29 cellular contexts compared by ENCODE assay signal in the genomic region with DNA sequence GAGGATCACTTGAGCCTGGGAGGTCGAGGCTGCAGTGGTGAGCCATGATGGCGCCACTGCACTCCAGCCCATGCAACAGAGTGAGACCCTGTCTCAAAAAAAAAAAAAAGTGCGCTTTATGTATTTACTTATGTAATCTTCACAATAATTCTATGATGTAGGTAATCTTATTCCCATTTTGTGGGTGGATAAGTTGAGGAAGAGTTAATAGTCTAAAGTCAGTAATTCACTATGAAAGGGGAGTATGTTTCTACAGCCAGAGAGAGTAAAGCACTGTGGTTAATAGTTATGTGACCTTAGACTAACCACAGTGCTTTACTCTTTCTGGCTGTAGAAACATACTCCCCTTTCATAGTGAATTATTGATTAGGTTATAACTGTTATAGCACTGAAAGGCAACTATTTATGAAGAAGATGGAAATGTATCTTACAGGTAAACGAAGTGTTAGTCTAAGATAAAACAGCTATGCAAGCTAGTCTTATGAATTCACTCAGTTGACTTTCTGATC. TPM values are rescaled to one million over a fixed set of nuclear protein-coding genes. Genes with fewer than 3 reads are reported as not detected.
DNase-seq lines count a peak whose midpoint lies in the region; ATAC-seq, FAIRE-seq and TF ChIP-seq lines count a peak whose summit lies in the region.
"Had no signal": no experiment of that assay in that cellular context is flagged by ENCODE, and none has a peak within 500 bp of the region (broad histone marks: within the 10 kb centered on the region; RNA-seq: fewer than 3 reads in every experiment).

No MANE protein-coding gene starts in this region.

- H3K4me1 Mint-ChIP-seq in CD4-positive, alpha-beta memory T cell = peaks cover 0 to 5% (median 2%) of the 10 kb centered on the region in 4 donors

- no peak overlapping the region for H2AFZ ChIP-seq in OCI-LY3 (ENCODE audit: low read depth, low read length)

- H3K36me3 ChIP-seq in OCI-LY3 (replicated peaks; ENCODE audit: low read depth, low read length) = peaks cover 67% of the 10 kb centered on the region
- no peaks in the 10 kb centered on the region for H3K36me3 ChIP-seq in ovary
- H3K36me3 ChIP-seq in CD4-positive, alpha-beta memory T cell (ENCODE audit: insufficient read depth, low read length) = peaks cover 84% of the 10 kb centered on the region

- H3K9me3 Mint-ChIP-seq in CD4-positive, alpha-beta memory T cell = no peaks in the 10 kb centered on the region
- H3K9me3 Mint-ChIP-seq: activated CD4-positive, alpha-beta T cell treated with anti-CD3 and anti-CD28 coated beads, Interleukin-2, amount 10 ng/mL, durations not matched to agents 7 days and 5 days; activated naive CD4-positive, alpha-beta T cell treated with anti-CD3 and anti-CD28 coated beads, Interleukin-2, amount 50 U/mL, for 24 hours; dendritic cell treated with granulocyte-macrophage colony-stimulating factor and Interleukin-4, amounts not matched to agents 40 ng/mL and 50 ng/mL, for 4 days; IgD-negative memory B cell; naive thymus-derived CD4-positive, alpha-beta T cell; stimulated activated naive B cell treated with anti-CD40 and anti-IgM and Interleukin-4, amounts not matched to agents 10 μg/mL and 1 μg/mL and 100 μg/mL, for 72 hours; T-helper 2 cell treated with Interferon-gamma antibody and Interleukin-4, amounts not matched to agents 5 μg/mL and 100 μg/mL, for 36 hours had no signal

- no peaks in the 10 kb centered on the region for H3K27me3 ChIP-seq in OCI-LY3 (ENCODE audit: low read depth, low read length)
- H3K27me3 ChIP-seq in ovary = no peaks in the 10 kb centered on the region
- no peaks in the 10 kb centered on the region for H3K27me3 ChIP-seq in CD4-positive, alpha-beta memory T cell (ENCODE audit: insufficient read depth, low read length)
- H3K27me3 ChIP-seq: esophagus squamous epithelium, gastrocnemius medialis had no signal

- WGBS in ovary, 3 donors = 86 to 90% (median 89%) methylated on average over 4 of the region's 4 CpGs

- CTCF ChIA-PET in CD4-positive, alpha-beta memory T cell (lab: Charles Lee; ENCODE audit: partially characterized antibody) = interaction anchor here (0.7 to 1.2 kb wide), 5 partner anchors 9 to 223 kb away, joined by 3 to 5 read pairs (median 3); a partner anchor contains a TSS

- peak overlapping the region; percentile 47 for H3K4me2 ChIP-seq in OCI-LY3 (ENCODE audit: low read length)

- H3K27ac Mint-ChIP-seq in CD4-positive, alpha-beta memory T cell = no peak overlapping the region
- H3K27ac Mint-ChIP-seq: activated CD4-positive, alpha-beta T cell treated with anti-CD3 and anti-CD28 coated beads, Interleukin-2, amount 10 ng/mL, durations not matched to agents 7 days and 5 days; activated naive CD4-positive, alpha-beta T cell treated with anti-CD3 and anti-CD28 coated beads, Interleukin-2, amount 50 U/mL, for 24 hours; dendritic cell treated with granulocyte-macrophage colony-stimulating factor and Interleukin-4, amounts not matched to agents 40 ng/mL and 50 ng/mL, for 4 days; stimulated activated naive B cell treated with anti-CD40 and anti-IgM and Interleukin-4, amounts not matched to agents 10 μg/mL and 1 μg/mL and 100 μg/mL, for 72 hours; T-helper 2 cell treated with Interferon-gamma antibody and Interleukin-4, amounts not matched to agents 5 μg/mL and 100 μg/mL, for 36 hours had no signal

- TF ChIP-seq POLR2A in GM12892 (IDR thresholded peaks at IDR 0.05; ENCODE audit: low read depth, low read length) (no peak), ovary (IDR thresholded peaks at IDR 0.05) (no peak)

- H3K27ac ChIP-seq in OCI-LY3 (ENCODE audit: low read length) = no peak overlapping the region
- no peak overlapping the region for H3K27ac ChIP-seq in ovary
- H3K27ac ChIP-seq in CD4-positive, alpha-beta memory T cell (ENCODE audit: low read depth, low read length) = no peak overlapping the region
- H3K27ac ChIP-seq: esophagus squamous epithelium, gastrocnemius medialis, left ventricle myocardium inferior had no signal

- peaks cover 28 to 48% of the 10 kb centered on the region in 2 donors for H3K36me3 Mint-ChIP-seq in CD4-positive, alpha-beta memory T cell

- no peak for TF ChIP-seq CTCF in OCI-LY3 (IDR thresholded peaks at IDR 0.05; ENCODE audit: low read depth, low read length)
- TF ChIP-seq CTCF in ovary (IDR thresholded peaks at IDR 0.05) = no peak

- H3K4me3 Mint-ChIP-seq in CD4-positive, alpha-beta memory T cell = no peak overlapping the region
- H3K4me3 Mint-ChIP-seq: activated CD4-positive, alpha-beta T cell treated with anti-CD3 and anti-CD28 coated beads, Interleukin-2, amount 10 ng/mL, durations not matched to agents 7 days and 5 days; activated naive CD4-positive, alpha-beta T cell treated with anti-CD3 and anti-CD28 coated beads, Interleukin-2, amount 50 U/mL, for 24 hours; B cell; dendritic cell treated with granulocyte-macrophage colony-stimulating factor and Interleukin-4, amounts not matched to agents 40 ng/mL and 50 ng/mL, for 4 days; naive thymus-derived CD4-positive, alpha-beta T cell; T-helper 2 cell treated with Interferon-gamma antibody and Interleukin-4, amounts not matched to agents 5 μg/mL and 100 μg/mL, for 36 hours had no signal

- H3K79me2 ChIP-seq in OCI-LY3 (ENCODE audit: low read length) = no peaks in the 10 kb centered on the region

- no peak overlapping the region for H3K9ac ChIP-seq in OCI-LY3 (ENCODE audit: low read length)

- intact Hi-C loops in ovary (cut with DNase I) = no loop called here
- intact Hi-C loops in CD4-positive, alpha-beta memory T cell (cut with micrococcal nuclease) = no loop called here

- no peak for TF ChIP-seq EP300 in ovary (IDR thresholded peaks at IDR 0.05)

- H3K27me3 Mint-ChIP-seq in CD4-positive, alpha-beta memory T cell = no peaks in the 10 kb centered on the region
- H3K27me3 Mint-ChIP-seq: activated CD4-positive, alpha-beta T cell treated with anti-CD3 and anti-CD28 coated beads, Interleukin-2, amount 10 ng/mL, durations not matched to agents 7 days and 5 days; activated naive CD4-positive, alpha-beta T cell treated with anti-CD3 and anti-CD28 coated beads, Interleukin-2, amount 50 U/mL, for 24 hours; B cell; dendritic cell treated with granulocyte-macrophage colony-stimulating factor and Interleukin-4, amounts not matched to agents 40 ng/mL and 50 ng/mL, for 4 days; IgD-negative memory B cell; naive thymus-derived CD4-positive, alpha-beta T cell; stimulated activated naive B cell treated with anti-CD40 and anti-IgM and Interleukin-4, amounts not matched to agents 10 μg/mL and 1 μg/mL and 100 μg/mL, for 72 hours had no signal

- H3K9me3 ChIP-seq in OCI-LY3 (ENCODE audit: insufficient read depth, low read length) (no peaks in the 10 kb centered on the region), ovary (no peaks in the 10 kb centered on the region)
- no peaks in the 10 kb centered on the region for H3K9me3 ChIP-seq in CD4-positive, alpha-beta memory T cell (ENCODE audit: control insufficient read depth in 1 of 2, low read length in 2 of 2)
- H3K9me3 ChIP-seq: esophagus squamous epithelium, gastrocnemius medialis, left ventricle myocardium inferior had no signal

- H3K4me1 ChIP-seq in OCI-LY3 (ENCODE audit: low read length) = peaks cover 32% of the 10 kb centered on the region
- H3K4me1 ChIP-seq in ovary (ENCODE audit: insufficient read depth) = no peaks in the 10 kb centered on the region
- no peaks in the 10 kb centered on the region for H3K4me1 ChIP-seq in CD4-positive, alpha-beta memory T cell (ENCODE audit: insufficient read depth, low read length)
- H3K4me1 ChIP-seq: esophagus squamous epithelium, gastrocnemius medialis had no signal

- peaks cover 6% of the 10 kb centered on the region for H4K20me1 ChIP-seq in OCI-LY3 (ENCODE audit: insufficient read depth, low read length)

- ATAC-seq in GM19395 (IDR thresholded peaks at IDR 0.05; ENCODE audit: unreplicated experiment) = peak; percentile 67
- peak; percentile 55 for ATAC-seq in HG02938 (IDR thresholded peaks at IDR 0.05; ENCODE audit: unreplicated experiment)
- ATAC-seq: gastrocnemius medialis; naive thymus-derived CD4-positive, alpha-beta T cell; SK-N-SH treated with all-trans-retinoic acid at 6 μM for 48 hours had no signal

- peak; percentile 81 for FAIRE-seq in GM12892 (lab: Jason Lieb, UNC)

- H3K4me3 ChIP-seq in OCI-LY3 (ENCODE audit: low read length) (no peak overlapping the region), ovary (no peak overlapping the region)
- H3K4me3 ChIP-seq in CD4-positive, alpha-beta memory T cell (ENCODE audit: low read length in 2 of 2) = no peak overlapping the region
- H3K4me3 ChIP-seq: esophagus squamous epithelium, gastrocnemius medialis, left ventricle myocardium inferior had no signal

- POLR2A ChIA-PET in CD4-positive, alpha-beta memory T cell (lab: Charles Lee; ENCODE audit: partially characterized antibody) = interaction anchor here (1.2 to 1.4 kb wide), 2 partner anchors 46 to 94 kb away, joined by 3 to 13 read pairs; a partner anchor contains a TSS

- no peak for DNase-seq in GM12892 (ENCODE audit: insufficient read length)
- DNase-seq in islet precursor cell = no peak
- DNase-seq in NCI-H774 (lab: John Stamatoyannopoulos, UW) = no peak
- no peak for DNase-seq in ovary
- no peak for DNase-seq in CD4-positive, alpha-beta memory T cell
- DNase-seq: activated CD4-positive, alpha-beta T cell treated with anti-CD3 and anti-CD28 coated beads, Interleukin-2, amount 10 ng/mL, durations not matched to agents 7 days and 5 days; aorta; DMS53; esophagus squamous epithelium; gastrocnemius medialis; GDM1; hypothalamus; left ventricle myocardium inferior; naive thymus-derived CD4-positive, alpha-beta T cell; NCI-H1105; NCI-H2081; NCI-H345; NCI-H82; occipital lobe had no signal

RNA-seq across cellular contexts. Expression of a gene that starts 11.9 kb away (rescaled TPM):
- 31.0 TPM for polyA plus RNA-seq in GM12892 (2012; ENCODE audit: missing spikeins)
- total RNA-seq in ovary = 10 to 100 TPM; 18.5 to 40.6 (median 32.5) TPM
- 10 to 100 TPM; 18.0 to 31.2 TPM for polyA plus RNA-seq in ovary
- 10 to 100 TPM; 57.2 to 68.6 TPM for total RNA-seq in CD4-positive, alpha-beta memory T cell
- polyA plus RNA-seq in CD4-positive, alpha-beta memory T cell = 10 to 100 TPM; 39.7 to 58.8 TPM

RNA-seq across cellular contexts. Expression of a gene that starts 45.8 kb away (rescaled TPM):
- 330 TPM for polyA plus RNA-seq in GM12892 (2012; ENCODE audit: missing spikeins)
- total RNA-seq in ovary = 100 to 1,000 TPM; 206 to 761 (median 582) TPM
- 100 to 1,000 TPM; 223 to 699 TPM for polyA plus RNA-seq in ovary
- total RNA-seq in CD4-positive, alpha-beta memory T cell = 100 to 1,000 TPM; 659 to 664 TPM
- polyA plus RNA-seq in CD4-positive, alpha-beta memory T cell = 100 to 1,000 TPM; 521 to 531 TPM
